1 cellular context compared by ENCODE assay signal in genomic region chr19:16185123-16185924, GRCh38.
TF ChIP-seq lines count a peak whose summit lies in the region.

FAM32A (plus strand) TSS chr19:16185410; CDS start chr19:16185443, 33 bp downstream.

TF ChIP-seq in HepG2, 621 proteins besides CTCF, POLR2A, EP300 and RAD21 (continued from another document and continues in another):
- TF ChIP-seq ZBTB26 (CRISPR knock-in tag; IDR thresholded peaks at IDR 0.05; ENCODE audit: borderline replicate concordance) (no peak; the same call in 1 of the 2 replicates), ZNF205 (CRISPR knock-in tag; IDR thresholded peaks at IDR 0.05) (peak; percentile 36; the same call in 1 of the 2 replicates), SOX5 (CRISPR knock-in tag; IDR thresholded peaks at IDR 0.05; ENCODE audit: borderline replicate concordance) (no peak), NFATC3 (CRISPR knock-in tag; IDR thresholded peaks at IDR 0.05) (no peak), TRIM24 (CRISPR knock-in tag; IDR thresholded peaks at IDR 0.05) (no peak), SMC3 (IDR thresholded peaks at IDR 0.05; ENCODE audit: low read length) (no peak), HES4 (CRISPR knock-in tag; IDR thresholded peaks at IDR 0.05; ENCODE audit: borderline replicate concordance) (peak; percentile 48; the same call in 1 of the 2 replicates), ERF (CRISPR knock-in tag; IDR thresholded peaks at IDR 0.05) (peak; percentile 51), XBP1 (CRISPR knock-in tag; IDR thresholded peaks at IDR 0.05) (no peak), TARDBP (CRISPR knock-in tag; IDR thresholded peaks at IDR 0.05) (peak; percentile 11; the same call in 1 of the 2 replicates), TCF7L2 (IDR thresholded peaks at IDR 0.05; ENCODE audit: low read depth, low read length) (no peak), NR2F1 (CRISPR knock-in tag; IDR thresholded peaks at IDR 0.05) (no peak), SRSF1 (optimal IDR thresholded peaks at IDR 0.05; ENCODE audit: low read depth, low read length) (no peak), ZBTB38 (CRISPR knock-in tag; IDR thresholded peaks at IDR 0.05) (no peak), ZNF224 (CRISPR knock-in tag; IDR thresholded peaks at IDR 0.05) (no peak), NCOR1 (IDR thresholded peaks at IDR 0.05; ENCODE audit: borderline replicate concordance, low read length) (peak; percentile 36; the same call in 1 of the 2 replicates), ARID4A (CRISPR knock-in tag; IDR thresholded peaks at IDR 0.05; ENCODE audit: borderline replicate concordance) (peak; percentile 86; the same call in 1 of the 2 replicates), ZFY (CRISPR knock-in tag; IDR thresholded peaks at IDR 0.05) (peak; percentile 88), SOX6 (IDR thresholded peaks at IDR 0.05) (no peak), SOX6 (CRISPR knock-in tag; IDR thresholded peaks at IDR 0.05) (peak; percentile 28; the same call in 1 of the 2 replicates), KMT2A (CRISPR knock-in tag; IDR thresholded peaks at IDR 0.05) (no peak), ZNF567 (CRISPR knock-in tag; IDR thresholded peaks at IDR 0.05; ENCODE audit: borderline replicate concordance) (no peak), ZNF549 (CRISPR knock-in tag; IDR thresholded peaks at IDR 0.05) (no peak), ZNF644 (CRISPR knock-in tag; IDR thresholded peaks at IDR 0.05; ENCODE audit: low read depth) (no peak), THAP11 (CRISPR knock-in tag; IDR thresholded peaks at IDR 0.05) (peak; percentile 92), KDM3A (CRISPR knock-in tag; IDR thresholded peaks at IDR 0.05; ENCODE audit: low read depth) (peak; percentile 45), ZNF263 (CRISPR knock-in tag; IDR thresholded peaks at IDR 0.05) (0 out of 2 replicates have a peak, but pooled peaks have one; percentile 30), ZBTB33 (CRISPR knock-in tag; IDR thresholded peaks at IDR 0.05) (no peak), MIER2 (CRISPR knock-in tag; IDR thresholded peaks at IDR 0.05) (no peak), HOXA7 (CRISPR knock-in tag; IDR thresholded peaks at IDR 0.05) (no peak), SMARCC2 (IDR thresholded peaks at IDR 0.05) (no peak), ZNF143 (CRISPR knock-in tag; IDR thresholded peaks at IDR 0.05) (peak; percentile 44; the same call in 1 of the 2 replicates), TAF1 (CRISPR knock-in tag; IDR thresholded peaks at IDR 0.05) (peak; percentile 89), ZNF724P (CRISPR knock-in tag; IDR thresholded peaks at IDR 0.05; ENCODE audit: borderline replicate concordance) (0 out of 2 replicates have a peak, but pooled peaks have one; percentile 44), ZNF101 (CRISPR knock-in tag; IDR thresholded peaks at IDR 0.05; ENCODE audit: borderline replicate concordance, low read depth) (no peak), IRF2 (CRISPR knock-in tag; IDR thresholded peaks at IDR 0.05) (peak; percentile 38; the same call in 1 of the 2 replicates), SALL1 (CRISPR knock-in tag; IDR thresholded peaks at IDR 0.05) (peak; percentile 30; the same call in 1 of the 2 replicates), MEIS2 (CRISPR knock-in tag; IDR thresholded peaks at IDR 0.05) (0 out of 2 replicates have a peak, but pooled peaks have one; percentile 47), ZNF709 (CRISPR knock-in tag; IDR thresholded peaks at IDR 0.05) (peak; percentile 55; the same call in 1 of the 2 replicates), TSC22D2 (CRISPR knock-in tag; IDR thresholded peaks at IDR 0.05; ENCODE audit: borderline replicate concordance) (no peak), ASH2L (IDR thresholded peaks at IDR 0.05; ENCODE audit: insufficient read length, low read depth, low read length) (peak; percentile 67), TEF (CRISPR knock-in tag; IDR thresholded peaks at IDR 0.05) (no peak), NFKBIZ (CRISPR knock-in tag; IDR thresholded peaks at IDR 0.05) (no peak), SP1 (IDR thresholded peaks at IDR 0.05) (no peak), SP1 (CRISPR knock-in tag; IDR thresholded peaks at IDR 0.05) (0 out of 2 replicates have a peak, but pooled peaks have one; percentile 19), ZNF3 (CRISPR knock-in tag; IDR thresholded peaks at IDR 0.05) (no peak), ZNF839 (CRISPR knock-in tag; IDR thresholded peaks at IDR 0.05; ENCODE audit: borderline replicate concordance) (0 out of 2 replicates have a peak, but pooled peaks have one; percentile 28), ARNT2 (CRISPR knock-in tag; IDR thresholded peaks at IDR 0.05; ENCODE audit: low read depth) (peak; percentile 43; the same call in 1 of the 2 replicates), MXD4 (CRISPR knock-in tag; IDR thresholded peaks at IDR 0.05) (peak; percentile 66; the same call in 1 of the 2 replicates), GZF1 (CRISPR knock-in tag; IDR thresholded peaks at IDR 0.05) (peak; percentile 58; the same call in 1 of the 2 replicates), TRAFD1 (CRISPR knock-in tag; IDR thresholded peaks at IDR 0.05; ENCODE audit: borderline replicate concordance) (no peak), KLF12 (CRISPR knock-in tag; IDR thresholded peaks at IDR 0.05; ENCODE audit: borderline replicate concordance) (no peak)
- TF ChIP-seq, protein P1, sequence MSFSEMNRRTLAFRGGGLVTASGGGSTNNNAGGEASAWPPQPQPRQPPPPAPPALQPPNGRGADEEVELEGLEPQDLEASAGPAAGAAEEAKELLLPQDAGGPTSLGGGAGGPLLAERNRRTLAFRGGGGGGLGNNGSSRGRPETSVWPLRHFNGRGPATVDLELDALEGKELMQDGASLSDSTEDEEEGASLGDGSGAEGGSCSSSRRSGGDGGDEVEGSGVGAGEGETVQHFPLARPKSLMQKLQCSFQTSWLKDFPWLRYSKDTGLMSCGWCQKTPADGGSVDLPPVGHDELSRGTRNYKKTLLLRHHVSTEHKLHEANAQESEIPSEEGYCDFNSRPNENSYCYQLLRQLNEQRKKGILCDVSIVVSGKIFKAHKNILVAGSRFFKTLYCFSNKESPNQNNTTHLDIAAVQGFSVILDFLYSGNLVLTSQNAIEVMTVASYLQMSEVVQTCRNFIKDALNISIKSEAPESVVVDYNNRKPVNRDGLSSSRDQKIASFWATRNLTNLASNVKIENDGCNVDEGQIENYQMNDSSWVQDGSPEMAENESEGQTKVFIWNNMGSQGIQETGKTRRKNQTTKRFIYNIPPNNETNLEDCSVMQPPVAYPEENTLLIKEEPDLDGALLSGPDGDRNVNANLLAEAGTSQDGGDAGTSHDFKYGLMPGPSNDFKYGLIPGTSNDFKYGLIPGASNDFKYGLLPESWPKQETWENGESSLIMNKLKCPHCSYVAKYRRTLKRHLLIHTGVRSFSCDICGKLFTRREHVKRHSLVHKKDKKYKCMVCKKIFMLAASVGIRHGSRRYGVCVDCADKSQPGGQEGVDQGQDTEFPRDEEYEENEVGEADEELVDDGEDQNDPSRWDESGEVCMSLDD (CRISPR knock-in tag; IDR thresholded peaks at IDR 0.05; ENCODE audit: borderline replicate concordance), result no peak
- TF ChIP-seq, protein P2, sequence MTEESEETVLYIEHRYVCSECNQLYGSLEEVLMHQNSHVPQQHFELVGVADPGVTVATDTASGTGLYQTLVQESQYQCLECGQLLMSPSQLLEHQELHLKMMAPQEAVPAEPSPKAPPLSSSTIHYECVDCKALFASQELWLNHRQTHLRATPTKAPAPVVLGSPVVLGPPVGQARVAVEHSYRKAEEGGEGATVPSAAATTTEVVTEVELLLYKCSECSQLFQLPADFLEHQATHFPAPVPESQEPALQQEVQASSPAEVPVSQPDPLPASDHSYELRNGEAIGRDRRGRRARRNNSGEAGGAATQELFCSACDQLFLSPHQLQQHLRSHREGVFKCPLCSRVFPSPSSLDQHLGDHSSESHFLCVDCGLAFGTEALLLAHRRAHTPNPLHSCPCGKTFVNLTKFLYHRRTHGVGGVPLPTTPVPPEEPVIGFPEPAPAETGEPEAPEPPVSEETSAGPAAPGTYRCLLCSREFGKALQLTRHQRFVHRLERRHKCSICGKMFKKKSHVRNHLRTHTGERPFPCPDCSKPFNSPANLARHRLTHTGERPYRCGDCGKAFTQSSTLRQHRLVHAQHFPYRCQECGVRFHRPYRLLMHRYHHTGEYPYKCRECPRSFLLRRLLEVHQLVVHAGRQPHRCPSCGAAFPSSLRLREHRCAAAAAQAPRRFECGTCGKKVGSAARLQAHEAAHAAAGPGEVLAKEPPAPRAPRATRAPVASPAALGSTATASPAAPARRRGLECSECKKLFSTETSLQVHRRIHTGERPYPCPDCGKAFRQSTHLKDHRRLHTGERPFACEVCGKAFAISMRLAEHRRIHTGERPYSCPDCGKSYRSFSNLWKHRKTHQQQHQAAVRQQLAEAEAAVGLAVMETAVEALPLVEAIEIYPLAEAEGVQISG (CRISPR knock-in tag; IDR thresholded peaks at IDR 0.05), result peak; percentile 88
- TF ChIP-seq, protein P3, sequence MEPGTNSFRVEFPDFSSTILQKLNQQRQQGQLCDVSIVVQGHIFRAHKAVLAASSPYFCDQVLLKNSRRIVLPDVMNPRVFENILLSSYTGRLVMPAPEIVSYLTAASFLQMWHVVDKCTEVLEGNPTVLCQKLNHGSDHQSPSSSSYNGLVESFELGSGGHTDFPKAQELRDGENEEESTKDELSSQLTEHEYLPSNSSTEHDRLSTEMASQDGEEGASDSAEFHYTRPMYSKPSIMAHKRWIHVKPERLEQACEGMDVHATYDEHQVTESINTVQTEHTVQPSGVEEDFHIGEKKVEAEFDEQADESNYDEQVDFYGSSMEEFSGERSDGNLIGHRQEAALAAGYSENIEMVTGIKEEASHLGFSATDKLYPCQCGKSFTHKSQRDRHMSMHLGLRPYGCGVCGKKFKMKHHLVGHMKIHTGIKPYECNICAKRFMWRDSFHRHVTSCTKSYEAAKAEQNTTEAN (CRISPR knock-in tag; conservative IDR thresholded peaks at IDR 0.05), result no peak
